Comparison of ENCODE assay signal across 26 cellular contexts in genomic region chr6:47275640-47276039, GRCh38.
"Had no signal": no experiment of that assay in that cellular context is flagged by ENCODE, and none has a peak within 500 bp of the region (broad histone marks: within the 10 kb centered on the region; RNA-seq: fewer than 3 reads in every experiment).

No MANE protein-coding gene starts in this region.

- H3K27ac ChIP-seq: Peyer's patch, RWPE1, SJCRH30, VCaP had no signal

- ATAC-seq: activated naive CD4-positive, alpha-beta T cell treated with anti-CD3 and anti-CD28 coated beads, Interleukin-2, amount 50 U/mL, for 72 hours; activated naive CD8-positive, alpha-beta T cell treated with anti-CD3 and anti-CD28 coated beads, Interleukin-2, amount 50 U/mL, for 24 hours; activated T-cell treated with anti-CD3 and anti-CD28 coated beads, Interleukin-2, amount 50 U/mL, for 4 hours had no signal

- DNase-seq: activated CD4-positive, alpha-beta memory T cell treated with anti-CD3 and anti-CD28 coated beads for 36 hours; activated CD4-positive, alpha-beta T cell treated with anti-CD3 and anti-CD28 coated beads, Interleukin-2, amount 10 ng/mL, durations not matched to agents 7 days and 5 days; activated CD4-positive, CD25-positive, alpha-beta regulatory T cell; activated CD8-positive, alpha-beta memory T cell treated with anti-CD3 and anti-CD28 coated beads for 24 hours; activated effector memory CD4-positive, alpha-beta T cell treated with anti-CD3 and anti-CD28 coated beads, Interleukin-2, amount 50 U/mL, for 16 hours; activated naive CD4-positive, alpha-beta T cell treated with Interleukin-2 at 50 U/mL for 16 hours; activated naive CD8-positive, alpha-beta T cell treated with anti-CD3 and anti-CD28 coated beads, Interleukin-2, amount 50 U/mL, for 24 hours; activated T-cell treated with anti-CD3 and anti-CD28 coated beads, Interleukin-2, amount 50 U/mL, for 4 hours; amniotic stem cell; MM.1S; NCI-H1105; NCI-H1436; NCI-H1694 treated with DMSO at 0.1 percent for 48 hours; NCI-H2029 treated with DMSO at 0.1 percent for 48 hours; NCI-H345; NCI-H510A; NCI-H82; Peyer's patch; Right ventricle myocardium superior; SK-N-SH; T-helper 1 cell had no signal

- H3K27me3 ChIP-seq: Peyer's patch, SJCRH30 had no signal

- H3K4me1 Mint-ChIP-seq: activated CD4-positive, alpha-beta T cell treated with anti-CD3 and anti-CD28 coated beads, Interleukin-2, amount 10 ng/mL, durations not matched to agents 7 days and 5 days; activated naive CD8-positive, alpha-beta T cell treated with anti-CD3 and anti-CD28 coated beads, Interleukin-2, amount 50 U/mL, for 24 hours had no signal

- H3K4me2 ChIP-seq: SK-N-SH had no signal

- H3K4me1 ChIP-seq: Peyer's patch had no signal

- H3K9me3 Mint-ChIP-seq: activated CD4-positive, alpha-beta T cell treated with anti-CD3 and anti-CD28 coated beads, Interleukin-2, amount 10 ng/mL, durations not matched to agents 7 days and 5 days; activated T-cell treated with anti-CD3 and anti-CD28 coated beads, Interleukin-2, amount 50 U/mL, for 4 hours had no signal

- H3K9me3 ChIP-seq: Peyer's patch, SJCRH30, SK-N-SH had no signal

- H3K9ac ChIP-seq: SK-N-SH had no signal

- H3K4me3 ChIP-seq: Peyer's patch, SJCRH30 had no signal

- H3K27ac Mint-ChIP-seq: activated CD4-positive, alpha-beta memory T cell treated with anti-CD3 and anti-CD28 coated beads for 36 hours; activated CD4-positive, alpha-beta T cell treated with anti-CD3 and anti-CD28 coated beads, Interleukin-2, amount 10 ng/mL, durations not matched to agents 7 days and 5 days; activated naive CD4-positive, alpha-beta T cell treated with anti-CD3 and anti-CD28 coated beads, Interleukin-2, amount 50 U/mL, for 72 hours; activated naive CD8-positive, alpha-beta T cell treated with anti-CD3 and anti-CD28 coated beads, Interleukin-2, amount 50 U/mL, for 24 hours; brain had no signal

- H3K27me3 Mint-ChIP-seq: activated CD4-positive, alpha-beta memory T cell treated with anti-CD3 and anti-CD28 coated beads for 36 hours; activated CD4-positive, alpha-beta T cell treated with anti-CD3 and anti-CD28 coated beads, Interleukin-2, amount 10 ng/mL, durations not matched to agents 7 days and 5 days; activated naive CD8-positive, alpha-beta T cell treated with anti-CD3 and anti-CD28 coated beads, Interleukin-2, amount 50 U/mL, for 24 hours had no signal

- H3K36me3 Mint-ChIP-seq: activated CD4-positive, alpha-beta memory T cell treated with anti-CD3 and anti-CD28 coated beads for 36 hours; activated naive CD4-positive, alpha-beta T cell treated with anti-CD3 and anti-CD28 coated beads, Interleukin-2, amount 50 U/mL, for 72 hours had no signal

- H3K4me3 Mint-ChIP-seq: activated CD4-positive, alpha-beta memory T cell treated with anti-CD3 and anti-CD28 coated beads for 36 hours; activated CD4-positive, alpha-beta T cell treated with anti-CD3 and anti-CD28 coated beads, Interleukin-2, amount 10 ng/mL, durations not matched to agents 7 days and 5 days; activated naive CD8-positive, alpha-beta T cell treated with anti-CD3 and anti-CD28 coated beads, Interleukin-2, amount 50 U/mL, for 24 hours; activated T-cell treated with anti-CD3 and anti-CD28 coated beads, Interleukin-2, amount 50 U/mL, for 4 hours; brain had no signal
